ENCODE assay signal across 10 cellular contexts in the genomic region with DNA sequence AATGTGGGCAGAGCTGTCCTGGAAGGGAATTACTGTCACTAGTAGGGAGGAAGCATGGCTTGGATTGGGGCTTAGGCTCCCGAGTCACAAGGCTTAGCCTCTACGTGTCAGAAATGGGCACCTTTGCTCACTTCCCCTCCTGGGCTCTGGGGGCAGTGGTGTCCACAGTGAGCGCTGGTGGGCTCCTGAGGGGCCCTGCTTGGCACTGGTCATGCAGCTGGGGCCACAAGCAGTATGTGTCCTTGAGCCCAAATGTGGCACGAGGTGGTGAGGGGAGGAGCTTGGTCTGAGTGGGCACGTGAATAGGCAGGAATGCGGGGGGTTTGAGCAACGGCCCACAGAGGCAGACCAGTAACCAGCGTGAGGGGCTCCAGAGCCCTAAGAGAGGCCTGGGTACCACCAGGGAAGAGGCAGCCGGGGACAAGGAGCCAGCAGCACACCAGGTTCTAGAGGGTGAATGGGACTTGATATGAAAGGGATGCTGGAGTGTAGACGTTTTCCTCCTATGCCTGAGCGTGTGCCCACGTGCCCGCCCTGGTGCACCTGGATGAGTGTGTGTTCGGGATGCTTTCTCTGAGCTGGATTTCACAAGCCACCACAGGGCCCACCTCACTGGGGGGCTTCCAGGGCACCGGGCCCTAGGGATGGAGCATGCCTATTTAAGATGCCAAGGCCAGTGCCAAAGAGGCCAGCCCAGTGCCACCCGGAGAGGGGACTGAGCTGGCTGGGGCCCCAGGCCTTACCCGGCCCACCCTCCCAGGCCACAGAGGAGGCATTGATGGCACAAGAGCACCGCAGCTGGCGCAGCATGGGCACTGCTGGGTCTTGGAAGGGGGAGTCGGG. TPM values are rescaled to one million over a fixed set of nuclear protein-coding genes. Genes with fewer than 3 reads are reported as not detected.
DNase-seq lines count a peak whose midpoint lies in the region; ATAC-seq and TF ChIP-seq lines count a peak whose summit lies in the region.
"Had no signal": no experiment of that assay in that cellular context is flagged by ENCODE, and none has a peak within 500 bp of the region (broad histone marks: within the 10 kb centered on the region; RNA-seq: fewer than 3 reads in every experiment).

No MANE protein-coding gene starts in this region.

- H3K36me3 Mint-ChIP-seq in chondrocyte (ENCODE audit: low read depth), result no peaks in the 10 kb centered on the region

- peak; percentile 43 for TF ChIP-seq CTCF in chondrocyte (IDR thresholded peaks at IDR 0.05)

- no peak overlapping the region for H3K27ac Mint-ChIP-seq in chondrocyte (ENCODE audit: unreplicated experiment)

- no peaks in the 10 kb centered on the region for H3K27me3 Mint-ChIP-seq in chondrocyte (ENCODE audit: low read depth)

- peaks cover 5% of the 10 kb centered on the region for H3K4me1 Mint-ChIP-seq in chondrocyte (ENCODE audit: low read depth)

- ATAC-seq in GM21367 (IDR thresholded peaks at IDR 0.05; ENCODE audit: unreplicated experiment) (no peak), GM18867 (IDR thresholded peaks at IDR 0.05; ENCODE audit: unreplicated experiment) (no peak), HG03159 (IDR thresholded peaks at IDR 0.05; ENCODE audit: unreplicated experiment) (no peak)
- ATAC-seq: gastrocnemius medialis had no signal

- no peaks in the 10 kb centered on the region for H3K9me3 Mint-ChIP-seq in chondrocyte (ENCODE audit: low read depth)

- DNase-seq in NCI-H1092 treated with DMSO at 0.1 percent for 48 hours (lab: John Stamatoyannopoulos, UW), result peak; percentile 19
- DNase-seq in NCI-H1092 (lab: John Stamatoyannopoulos, UW), result no peak
- DNase-seq in NAMALWA (ENCODE audit: low spot score), result peak; percentile 70
- DNase-seq in chondrocyte (ENCODE audit: low spot score), result no peak
- DNase-seq in posterior cingulate gyrus, result peak; percentile 68 to 98 (median 84)
- DNase-seq: adrenal gland, gastrocnemius medialis had no signal

- H3K4me3 Mint-ChIP-seq in chondrocyte (ENCODE audit: unreplicated experiment), result no peak overlapping the region

- intact Hi-C loops in posterior cingulate gyrus (cut with DNase I), result no loop called here

RNA-seq across cellular contexts. Expression of a gene that starts 22.8 kb away (rescaled TPM):
- 391 to 435 TPM (median 409 TPM) in 3 replicates for total RNA-seq in chondrocyte

Comparison
In these comparisons a context has a peak if more than half of its experiments do, and no peak if none do; other contexts are left out.
1. DNase-seq: peak in NCI-H1092 treated with DMSO at 0.1 percent for 48 hours (single experiment), NAMALWA (single experiment) and posterior cingulate gyrus (10 of 10); none in NCI-H1092 (single experiment) and chondrocyte (single experiment).